In the genomic region with DNA sequence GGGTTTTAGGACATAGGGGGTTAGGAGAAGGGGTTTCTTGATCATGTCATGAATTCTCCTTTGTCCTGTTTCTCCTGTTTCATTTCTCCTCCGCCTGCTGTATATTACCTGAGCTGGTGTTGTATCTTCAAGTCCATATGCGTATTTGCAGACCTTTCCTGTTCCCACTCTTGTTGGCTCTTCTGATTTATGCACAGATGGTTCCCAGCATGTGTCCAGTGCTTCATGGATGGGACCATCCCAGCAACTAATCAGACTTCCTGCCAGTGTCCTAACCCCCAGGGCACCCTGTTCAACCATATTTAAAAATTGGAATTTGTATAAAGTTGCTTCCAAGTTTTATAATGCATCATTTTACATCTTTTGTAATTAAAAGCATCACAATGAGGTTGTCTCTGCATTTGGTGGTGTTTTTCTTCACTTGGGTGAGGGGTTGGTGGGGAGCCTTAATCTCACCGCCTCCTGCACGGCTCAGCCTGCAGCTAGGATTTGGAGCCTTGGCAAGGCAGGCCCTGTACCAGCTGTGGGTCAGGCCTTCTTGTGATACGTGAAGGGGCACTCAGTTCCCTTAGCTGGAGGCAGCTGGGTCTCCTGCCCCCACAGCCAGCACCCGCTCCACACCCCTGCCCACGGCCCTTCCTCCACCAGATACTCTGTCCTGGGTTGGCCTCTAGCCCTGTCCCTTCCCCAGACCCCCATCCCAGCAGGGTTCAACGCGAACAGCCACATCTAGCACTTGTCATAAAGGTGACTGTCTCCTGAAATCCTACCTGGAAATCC, we compare ENCODE assay signal across 1 cellular context.
TF ChIP-seq lines count a peak whose summit lies in the region.

No MANE protein-coding gene starts in this region.

TF ChIP-seq in A549, 52 proteins besides CTCF, POLR2A, EP300 and RAD21 (continued from another document):
- no peak for TF ChIP-seq EHMT2 (IDR thresholded peaks at IDR 0.05; ENCODE audit: low read depth)
- no peak for TF ChIP-seq HDAC2 (IDR thresholded peaks at IDR 0.05)
- TF ChIP-seq EHF (CRISPR knock-in tag; IDR thresholded peaks at IDR 0.05): no peak
- TF ChIP-seq E2F6 (IDR thresholded peaks at IDR 0.05; ENCODE audit: borderline replicate concordance, low read depth): no peak
- TF ChIP-seq MAX (IDR thresholded peaks at IDR 0.05): no peak
